ENCODE assay signal across 12 cellular contexts in the genomic region with DNA sequence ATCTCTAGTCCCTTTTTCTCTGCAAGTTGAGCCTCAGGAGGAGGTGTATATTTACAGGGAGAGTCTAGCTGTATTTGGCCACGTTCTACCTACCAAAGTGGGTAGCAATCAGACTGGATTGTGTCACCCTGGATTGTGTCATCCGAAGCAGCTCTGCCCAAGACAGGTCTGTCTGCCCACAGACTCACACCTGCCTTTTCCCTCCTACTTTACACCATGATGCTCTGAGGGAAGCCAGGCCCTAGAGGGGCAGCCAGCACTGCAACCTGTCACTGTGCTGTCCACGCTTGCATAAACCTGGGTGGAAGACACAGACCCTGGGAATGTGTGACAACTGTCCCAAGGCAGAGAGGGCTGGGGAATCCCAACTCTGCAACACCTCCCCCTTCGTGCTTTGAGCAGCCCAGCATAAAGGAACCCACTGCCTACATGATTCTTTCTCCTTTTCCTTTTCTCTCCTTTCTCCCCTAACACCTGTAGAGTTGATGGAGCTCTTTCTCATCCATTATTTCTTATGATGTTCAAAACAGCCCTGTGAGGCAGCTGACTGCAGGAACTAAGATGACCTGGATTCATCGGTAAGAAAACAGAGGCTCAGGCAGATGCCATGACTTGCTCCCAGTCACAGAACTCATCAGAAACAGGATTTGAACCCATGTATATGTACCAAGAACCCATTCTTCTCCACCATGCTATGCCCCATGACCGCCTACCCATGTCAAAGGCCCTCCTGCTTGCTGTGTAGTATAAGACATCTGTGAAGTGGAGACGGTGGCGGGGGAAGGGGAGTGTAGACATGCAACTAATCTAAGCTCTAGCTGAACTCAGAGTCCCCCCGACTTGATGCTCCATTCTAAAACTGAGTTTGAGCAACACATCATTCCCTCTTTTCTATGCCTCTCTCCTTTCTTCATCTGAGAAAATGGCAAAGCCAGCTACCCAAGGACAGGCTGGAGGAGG. TPM values are rescaled to one million over a fixed set of nuclear protein-coding genes. Genes with fewer than 3 reads are reported as not detected.
DNase-seq lines count a peak whose midpoint lies in the region; ATAC-seq and TF ChIP-seq lines count a peak whose summit lies in the region.
"Had no signal": no experiment of that assay in that cellular context is flagged by ENCODE, and none has a peak within 500 bp of the region (broad histone marks: within the 10 kb centered on the region; RNA-seq: fewer than 3 reads in every experiment).

No MANE protein-coding gene starts in this region.

- H3K4me1 ChIP-seq in vagina: peaks cover 92% of the 10 kb centered on the region

- H3K4me1 Mint-ChIP-seq in activated T-cell treated with anti-CD3 and anti-CD28 coated beads, Interleukin-2, amount 50 U/mL, for 72 hours (ENCODE audit: low read depth): peaks cover 98% of the 10 kb centered on the region
- H3K4me1 Mint-ChIP-seq in memory B cell: peaks cover 80% of the 10 kb centered on the region

- TF ChIP-seq CTCF in vagina (IDR thresholded peaks at IDR 0.05): no peak

- no peaks in the 10 kb centered on the region for H3K9me3 Mint-ChIP-seq in activated T-cell treated with anti-CD3 and anti-CD28 coated beads, Interleukin-2, amount 50 U/mL, for 72 hours
- no peaks in the 10 kb centered on the region for H3K9me3 Mint-ChIP-seq in memory B cell
- H3K9me3 Mint-ChIP-seq: brain had no signal

- no peaks in the 10 kb centered on the region for H3K36me3 ChIP-seq in vagina
- H3K36me3 ChIP-seq: suprapubic skin had no signal

- no peak for TF ChIP-seq POLR2A in vagina (IDR thresholded peaks at IDR 0.05)

- H3K27me3 Mint-ChIP-seq in activated T-cell treated with anti-CD3 and anti-CD28 coated beads, Interleukin-2, amount 50 U/mL, for 72 hours (ENCODE audit: low read depth): no peaks in the 10 kb centered on the region
- H3K27me3 Mint-ChIP-seq in memory B cell: no peaks in the 10 kb centered on the region
- H3K27me3 Mint-ChIP-seq: brain had no signal

- peak overlapping the region; percentile 96 for H3K27ac ChIP-seq in vagina
- H3K27ac ChIP-seq: C4-2B, suprapubic skin had no signal

- ATAC-seq in activated T-cell treated with anti-CD3 and anti-CD28 coated beads, Interleukin-2, amount 50 U/mL, for 72 hours (replicated peaks in 1 of 2): peak; percentile 58 to 62
- ATAC-seq in memory B cell (ENCODE audit: low read depth) (no peak), left cardiac atrium (no peak), Right ventricle myocardium inferior (no peak)

- peak; percentile 51 for DNase-seq in stimulated activated CD4-positive, alpha-beta T cell treated with anti-CD3 and anti-CD28 coated beads, Interleukin-4, amount 100 ng/mL, for 24 hours
- DNase-seq in stimulated activated CD4-positive, alpha-beta T cell treated with anti-CD3 and anti-CD28 coated beads, Interleukin-4, amount 100 ng/mL, for 1 hour: no peak
- peak; percentile 53 to 55 for DNase-seq in activated T-cell treated with anti-CD3 and anti-CD28 coated beads, Interleukin-2, amount 50 U/mL, for 72 hours
- DNase-seq in memory B cell (ENCODE audit: low spot score in 2 of 2) (no peak), vagina (ENCODE audit: extremely low spot score in 2 of 2) (no peak), left cardiac atrium (no peak), Right ventricle myocardium inferior (ENCODE audit: missing footprints) (no peak)
- DNase-seq in NK-92 treated with Interleukin-12 subunit alpha and Interleukin-12 subunit beta, amount 100 ng/mL, for 24 hours (lab: John Stamatoyannopoulos, UW): no peak
- DNase-seq: IMR-90 had no signal

- no peak overlapping the region for H3K4me3 ChIP-seq in vagina
- H3K4me3 ChIP-seq: suprapubic skin had no signal

- H3K4me3 Mint-ChIP-seq in activated T-cell treated with anti-CD3 and anti-CD28 coated beads, Interleukin-2, amount 50 U/mL, for 72 hours: peak overlapping the region; percentile 65 to 67
- H3K4me3 Mint-ChIP-seq in memory B cell: no peak overlapping the region

- intact Hi-C loops in vagina (cut with DNase I) (no loop called here), left cardiac atrium (cut with DNase I) (no loop called here), Right ventricle myocardium inferior (cut with DNase I) (loop anchor here (5.0 kb wide), 1 partner anchor 36 kb away; no protein-coding TSS in a partner anchor)

- peak overlapping the region; percentile 97 for H3K27ac Mint-ChIP-seq in activated T-cell treated with anti-CD3 and anti-CD28 coated beads, Interleukin-2, amount 50 U/mL, for 72 hours
- peak overlapping the region; percentile 99 for H3K27ac Mint-ChIP-seq in memory B cell

- no peaks in the 10 kb centered on the region for H3K9me3 ChIP-seq in vagina
- H3K9me3 ChIP-seq: suprapubic skin had no signal

- H3K27me3 ChIP-seq in vagina: no peaks in the 10 kb centered on the region
- H3K27me3 ChIP-seq: suprapubic skin had no signal

- H3K36me3 Mint-ChIP-seq in activated T-cell treated with anti-CD3 and anti-CD28 coated beads, Interleukin-2, amount 50 U/mL, for 72 hours (ENCODE audit: insufficient read depth in 2 of 2): peaks cover 4 to 13% of the 10 kb centered on the region in 2 donors
- H3K36me3 Mint-ChIP-seq in memory B cell: peaks cover 14% of the 10 kb centered on the region
- H3K36me3 Mint-ChIP-seq: brain had no signal

RNA-seq across cellular contexts. Expression of gene ITPKB, which starts 56.0 kb away (rescaled TPM):
- total RNA-seq in activated T-cell treated with anti-CD3 and anti-CD28 coated beads, Interleukin-2, amount 50 U/mL, for 72 hours: 10 to 100 TPM; 50.7 to 58.0 TPM
- total RNA-seq in vagina: 31.7 TPM
- 10 to 100 TPM; 13.8 to 18.3 TPM for total RNA-seq in left cardiac atrium
- total RNA-seq in Right ventricle myocardium inferior: 24.8 TPM

Comparison
In these comparisons a context has a peak if more than half of its experiments do, and no peak if none do; other contexts are left out.
1. DNase-seq: peak in stimulated activated CD4-positive, alpha-beta T cell treated with anti-CD3 and anti-CD28 coated beads, Interleukin-4, amount 100 ng/mL, for 24 hours (single experiment) and activated T-cell treated with anti-CD3 and anti-CD28 coated beads, Interleukin-2, amount 50 U/mL, for 72 hours (2 of 2); none in stimulated activated CD4-positive, alpha-beta T cell treated with anti-CD3 and anti-CD28 coated beads, Interleukin-4, amount 100 ng/mL, for 1 hour (single experiment), memory B cell (0 of 2), vagina (0 of 2), left cardiac atrium (single experiment), Right ventricle myocardium inferior (single experiment) and NK-92 treated with Interleukin-12 subunit alpha and Interleukin-12 subunit beta, amount 100 ng/mL, for 24 hours (single experiment).
2. ATAC-seq: peak in activated T-cell treated with anti-CD3 and anti-CD28 coated beads, Interleukin-2, amount 50 U/mL, for 72 hours (2 of 2); none in memory B cell (single experiment), left cardiac atrium (0 of 2) and Right ventricle myocardium inferior (single experiment).